In genomic region chr2:214843823-214844222, GRCh38 we compare ENCODE assay signal across 1 cellular context.
A peak's percentile ranks its signal among the peaks of the same experiment; 100 is the strongest.
TF ChIP-seq lines count a peak whose summit lies in the region.

No MANE protein-coding gene starts in this region.

TF ChIP-seq in liver, 16 proteins besides CTCF, POLR2A, EP300 and RAD21 (continued from another document):
- TF ChIP-seq SP1 (IDR thresholded peaks at IDR 0.05) (peak; percentile 83), GABPA (IDR thresholded peaks at IDR 0.05 in 1 of 2, conservative IDR thresholded peaks at IDR 0.05 in 1 of 2) (no peak), FOXA2 (IDR thresholded peaks at IDR 0.05) (peak; percentile 37), MAX (IDR thresholded peaks at IDR 0.05) (peak; percentile 33), EGR1 (IDR thresholded peaks at IDR 0.05; ENCODE audit: low read depth in 2 of 2) (peak; percentile 71 to 92), JUND (IDR thresholded peaks at IDR 0.05) (peak in 1 of 2 donors; percentile 39)
